ENCODE assay signal across 1 cellular context in the genomic region with DNA sequence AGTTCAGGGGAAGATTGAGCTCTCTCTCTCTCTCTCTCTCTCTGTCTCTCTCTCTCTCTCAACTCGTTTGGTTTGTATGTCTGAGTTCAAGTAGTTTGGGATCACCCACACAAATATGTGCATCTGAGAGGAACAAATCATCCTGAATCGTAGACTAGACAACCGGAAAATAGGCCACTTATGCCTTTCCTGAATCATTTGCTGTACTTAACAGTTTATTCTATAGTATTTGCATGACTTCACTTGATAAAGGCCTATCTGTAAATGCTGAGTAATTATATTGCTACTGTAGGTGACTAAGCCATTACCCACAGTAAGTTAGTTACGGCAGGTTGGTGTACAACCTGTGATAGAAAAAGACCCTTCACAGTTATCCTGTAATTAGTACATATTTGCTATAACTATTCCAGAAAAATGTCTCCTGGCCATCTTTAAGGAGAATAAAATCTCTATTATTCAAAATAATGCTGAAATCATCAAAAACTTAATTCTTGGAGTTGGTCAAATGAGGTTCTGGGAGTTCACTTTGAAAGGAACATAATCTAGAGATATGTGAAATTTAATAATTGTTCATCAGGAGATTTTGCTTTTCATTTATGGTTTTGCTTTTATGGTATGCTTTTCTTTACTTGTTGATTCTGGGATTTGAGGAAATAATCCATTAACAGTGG.
TF ChIP-seq lines count a peak whose summit lies in the region.

No MANE protein-coding gene starts in this region.

TF ChIP-seq in K562, 482 proteins besides CTCF, POLR2A, EP300 and RAD21:
- TF ChIP-seq THRAP3 (IDR thresholded peaks at IDR 0.05; ENCODE audit: borderline replicate concordance) (no peak), ZNF316 (IDR thresholded peaks at IDR 0.05) (peak; percentile 74), C11orf30 (IDR thresholded peaks at IDR 0.05; ENCODE audit: low read depth) (peak; percentile 69), PTRF (tag; IDR thresholded peaks at IDR 0.05) (no peak), ZNF143 (CRISPR knock-in tag; IDR thresholded peaks at IDR 0.05) (no peak), ZNF347 (CRISPR knock-in tag; IDR thresholded peaks at IDR 0.05; ENCODE audit: low read depth) (no peak), NFE2 (IDR thresholded peaks at IDR 0.05; ENCODE audit: low read depth) (0 out of 2 replicates have a peak, but pooled peaks have one; percentile 19), MAFF (IDR thresholded peaks at IDR 0.05; ENCODE audit: low read length) (peak; percentile 59; the same call in 1 of the 2 replicates), MAFK (IDR thresholded peaks at IDR 0.05; ENCODE audit: low read length) (peak; percentile 42; the same call in 1 of the 2 replicates)
- TF ChIP-seq, protein P1, sequence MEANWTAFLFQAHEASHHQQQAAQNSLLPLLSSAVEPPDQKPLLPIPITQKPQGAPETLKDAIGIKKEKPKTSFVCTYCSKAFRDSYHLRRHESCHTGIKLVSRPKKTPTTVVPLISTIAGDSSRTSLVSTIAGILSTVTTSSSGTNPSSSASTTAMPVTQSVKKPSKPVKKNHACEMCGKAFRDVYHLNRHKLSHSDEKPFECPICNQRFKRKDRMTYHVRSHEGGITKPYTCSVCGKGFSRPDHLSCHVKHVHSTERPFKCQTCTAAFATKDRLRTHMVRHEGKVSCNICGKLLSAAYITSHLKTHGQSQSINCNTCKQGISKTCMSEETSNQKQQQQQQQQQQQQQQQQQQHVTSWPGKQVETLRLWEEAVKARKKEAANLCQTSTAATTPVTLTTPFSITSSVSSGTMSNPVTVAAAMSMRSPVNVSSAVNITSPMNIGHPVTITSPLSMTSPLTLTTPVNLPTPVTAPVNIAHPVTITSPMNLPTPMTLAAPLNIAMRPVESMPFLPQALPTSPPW (CRISPR knock-in tag; IDR thresholded peaks at IDR 0.05), result no peak
- TF ChIP-seq, protein P2, sequence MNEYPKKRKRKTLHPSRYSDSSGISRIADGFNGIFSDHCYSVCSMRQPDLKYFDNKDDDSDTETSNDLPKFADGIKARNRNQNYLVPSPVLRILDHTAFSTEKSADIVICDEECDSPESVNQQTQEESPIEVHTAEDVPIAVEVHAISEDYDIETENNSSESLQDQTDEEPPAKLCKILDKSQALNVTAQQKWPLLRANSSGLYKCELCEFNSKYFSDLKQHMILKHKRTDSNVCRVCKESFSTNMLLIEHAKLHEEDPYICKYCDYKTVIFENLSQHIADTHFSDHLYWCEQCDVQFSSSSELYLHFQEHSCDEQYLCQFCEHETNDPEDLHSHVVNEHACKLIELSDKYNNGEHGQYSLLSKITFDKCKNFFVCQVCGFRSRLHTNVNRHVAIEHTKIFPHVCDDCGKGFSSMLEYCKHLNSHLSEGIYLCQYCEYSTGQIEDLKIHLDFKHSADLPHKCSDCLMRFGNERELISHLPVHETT (CRISPR knock-in tag; conservative IDR thresholded peaks at IDR 0.05 in 1 of 2, IDR thresholded peaks at IDR 0.05 in 1 of 2), result no peak
- TF ChIP-seq, protein P3, sequence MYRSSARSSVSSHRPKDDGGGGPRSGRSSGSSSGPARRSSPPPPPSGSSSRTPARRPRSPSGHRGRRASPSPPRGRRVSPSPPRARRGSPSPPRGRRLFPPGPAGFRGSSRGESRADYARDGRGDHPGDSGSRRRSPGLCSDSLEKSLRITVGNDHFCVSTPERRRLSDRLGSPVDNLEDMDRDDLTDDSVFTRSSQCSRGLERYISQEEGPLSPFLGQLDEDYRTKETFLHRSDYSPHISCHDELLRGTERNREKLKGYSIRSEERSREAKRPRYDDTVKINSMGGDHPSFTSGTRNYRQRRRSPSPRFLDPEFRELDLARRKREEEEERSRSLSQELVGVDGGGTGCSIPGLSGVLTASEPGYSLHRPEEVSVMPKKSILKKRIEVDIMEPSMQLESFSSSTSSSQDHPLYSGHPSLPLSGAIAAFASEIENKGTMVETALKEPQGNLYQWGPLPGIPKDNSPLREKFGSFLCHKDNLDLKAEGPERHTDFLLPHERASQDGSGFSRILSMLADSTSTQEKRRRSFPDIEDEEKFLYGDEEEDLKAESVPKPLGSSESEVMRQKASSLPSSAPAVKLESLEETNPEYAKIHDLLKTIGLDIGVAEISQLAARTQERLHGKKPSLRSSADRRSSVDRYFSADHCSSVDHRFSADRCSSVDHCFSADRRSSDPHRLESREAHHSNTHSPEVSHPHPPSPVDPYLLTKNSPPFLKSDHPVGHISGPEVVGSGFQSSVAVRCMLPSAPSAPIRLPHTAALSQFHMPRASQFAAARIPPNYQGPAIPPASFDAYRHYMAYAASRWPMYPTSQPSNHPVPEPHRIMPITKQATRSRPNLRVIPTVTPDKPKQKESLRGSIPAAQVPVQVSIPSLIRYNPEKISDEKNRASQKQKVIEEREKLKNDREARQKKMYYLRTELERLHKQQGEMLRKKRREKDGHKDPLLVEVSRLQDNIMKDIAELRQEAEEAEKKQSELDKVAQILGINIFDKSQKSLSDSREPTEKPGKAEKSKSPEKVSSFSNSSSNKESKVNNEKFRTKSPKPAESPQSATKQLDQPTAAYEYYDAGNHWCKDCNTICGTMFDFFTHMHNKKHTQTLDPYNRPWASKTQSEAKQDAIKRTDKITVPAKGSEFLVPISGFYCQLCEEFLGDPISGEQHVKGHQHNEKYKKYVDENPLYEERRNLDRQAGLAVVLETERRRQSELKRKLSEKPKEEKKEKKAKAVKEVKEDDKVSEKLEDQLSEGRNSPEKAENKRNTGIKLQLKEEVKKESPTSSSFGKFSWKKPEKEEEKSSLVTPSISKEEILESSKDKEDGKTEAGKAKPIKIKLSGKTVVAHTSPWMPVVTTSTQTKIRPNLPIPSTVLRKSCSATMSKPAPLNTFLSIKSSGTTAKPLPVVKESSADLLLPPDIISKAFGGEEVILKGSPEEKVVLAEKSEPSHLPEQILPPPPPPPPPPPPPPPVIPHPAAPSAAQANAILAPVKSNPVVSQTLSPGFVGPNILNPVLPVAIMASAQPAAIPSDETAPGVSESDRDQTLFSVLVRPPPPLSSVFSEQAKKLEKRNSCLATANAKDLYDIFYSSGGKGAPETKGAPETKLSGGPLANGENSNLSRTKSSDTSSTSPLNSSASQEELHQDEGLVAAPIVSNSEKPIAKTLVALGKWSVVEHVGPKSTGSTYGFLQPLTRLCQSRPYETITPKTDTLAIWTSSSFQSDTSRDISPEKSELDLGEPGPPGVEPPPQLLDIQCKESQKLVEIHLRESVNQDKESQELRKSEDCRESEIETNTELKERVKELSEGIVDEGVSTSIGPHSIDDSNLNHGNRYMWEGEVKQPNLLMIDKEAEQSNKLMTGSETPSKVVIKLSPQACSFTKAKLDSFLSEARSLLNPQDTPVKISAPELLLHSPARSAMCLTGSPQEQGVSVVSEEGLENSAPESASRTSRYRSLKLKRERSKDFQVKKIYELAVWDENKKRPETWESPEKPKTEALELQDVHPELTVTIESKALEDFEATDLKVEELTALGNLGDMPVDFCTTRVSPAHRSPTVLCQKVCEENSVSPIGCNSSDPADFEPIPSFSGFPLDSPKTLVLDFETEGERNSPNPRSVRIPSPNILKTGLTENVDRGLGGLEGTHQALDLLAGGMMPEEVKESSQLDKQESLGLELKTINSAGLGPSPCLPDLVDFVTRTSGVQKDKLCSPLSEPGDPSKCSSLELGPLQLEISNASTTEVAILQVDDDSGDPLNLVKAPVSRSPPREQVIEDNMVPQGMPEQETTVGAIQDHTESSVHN (IDR thresholded peaks at IDR 0.05; ENCODE audit: borderline replicate concordance in 1 of 2, low read depth in 1 of 2), result no peak
- TF ChIP-seq, protein P4, sequence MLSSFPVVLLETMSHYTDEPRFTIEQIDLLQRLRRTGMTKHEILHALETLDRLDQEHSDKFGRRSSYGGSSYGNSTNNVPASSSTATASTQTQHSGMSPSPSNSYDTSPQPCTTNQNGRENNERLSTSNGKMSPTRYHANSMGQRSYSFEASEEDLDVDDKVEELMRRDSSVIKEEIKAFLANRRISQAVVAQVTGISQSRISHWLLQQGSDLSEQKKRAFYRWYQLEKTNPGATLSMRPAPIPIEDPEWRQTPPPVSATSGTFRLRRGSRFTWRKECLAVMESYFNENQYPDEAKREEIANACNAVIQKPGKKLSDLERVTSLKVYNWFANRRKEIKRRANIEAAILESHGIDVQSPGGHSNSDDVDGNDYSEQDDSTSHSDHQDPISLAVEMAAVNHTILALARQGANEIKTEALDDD (IDR thresholded peaks at IDR 0.05), result peak; percentile 55
- TF ChIP-seq, protein P5, sequence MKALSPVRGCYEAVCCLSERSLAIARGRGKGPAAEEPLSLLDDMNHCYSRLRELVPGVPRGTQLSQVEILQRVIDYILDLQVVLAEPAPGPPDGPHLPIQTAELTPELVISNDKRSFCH (CRISPR knock-in tag; IDR thresholded peaks at IDR 0.05), result no peak
- TF ChIP-seq, protein P5 (tag; IDR thresholded peaks at IDR 0.05), result no peak
